ENCODE assay signal across 12 cellular contexts in the genomic region with DNA sequence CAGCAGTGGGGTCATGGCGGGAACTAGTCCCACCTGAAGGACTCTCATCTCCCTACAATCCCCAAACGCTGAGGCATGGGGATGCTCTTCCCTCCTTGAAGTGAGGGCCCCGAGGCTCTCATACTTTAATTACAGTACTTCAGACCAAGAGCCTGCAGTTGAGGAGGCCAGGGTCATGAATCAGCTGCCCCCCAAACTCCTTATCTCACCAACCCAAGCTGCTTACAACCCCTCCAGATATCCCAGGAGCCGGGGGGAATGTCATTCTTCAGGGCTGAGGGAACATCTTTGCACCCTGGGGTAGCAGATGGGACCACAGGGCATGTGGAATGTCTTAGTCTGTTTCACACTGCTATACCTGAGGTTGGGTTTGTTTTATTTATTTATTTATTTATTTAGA. TPM values are rescaled to one million over a fixed set of nuclear protein-coding genes. Genes with fewer than 3 reads are reported as not detected.
DNase-seq lines count a peak whose midpoint lies in the region; ATAC-seq, FAIRE-seq and TF ChIP-seq lines count a peak whose summit lies in the region.
"Had no signal": no experiment of that assay in that cellular context is flagged by ENCODE, and none has a peak within 500 bp of the region (broad histone marks: within the 10 kb centered on the region; RNA-seq: fewer than 3 reads in every experiment).

No MANE protein-coding gene starts in this region.

- H3K4me1 ChIP-seq in Loucy (ENCODE audit: insufficient read depth, low read length, poor library complexity, severe bottlenecking) = peaks cover 43% of the 10 kb centered on the region
- peaks cover 56% of the 10 kb centered on the region for H3K4me1 ChIP-seq in GM12878 (ENCODE audit: control insufficient read depth, insufficient read depth, low read length)

- H3K9me3 Mint-ChIP-seq in CD14-positive monocyte (peaks cover 0 to 3% (median 0%) of the 10 kb centered on the region in 7 donors), neural crest cell (no peaks in the 10 kb centered on the region), Calu3 (ENCODE audit: low read depth, unreplicated experiment) (no peaks in the 10 kb centered on the region)

- ATAC-seq in GM12878 (no peak), HG03565 (IDR thresholded peaks at IDR 0.05; ENCODE audit: unreplicated experiment) (no peak)
- ATAC-seq: CD8-positive, alpha-beta T cell had no signal

- no peaks in the 10 kb centered on the region for H3K27me3 ChIP-seq in Loucy (ENCODE audit: insufficient read depth, low read length, poor library complexity, severe bottlenecking)
- H3K27me3 ChIP-seq in GM12878 (replicated peaks in 1 of 2; ENCODE audit: control insufficient read depth in 2 of 2, insufficient read depth in 2 of 2, low read length in 1 of 2) = no peaks in the 10 kb centered on the region
- H3K27me3 ChIP-seq: SJSA1 had no signal

- H3K4me2 ChIP-seq in Loucy (ENCODE audit: low read depth, low read length, poor library complexity, severe bottlenecking) (peak overlapping the region; percentile 98), GM12878 (ENCODE audit: control insufficient read depth, insufficient read depth) (peak overlapping the region; percentile 73)

- no peak for FAIRE-seq in GM12878 (lab: Jason Lieb, UNC)
- FAIRE-seq: HTR-8/SVneo had no signal

- H3K4me3 Mint-ChIP-seq in CD14-positive monocyte (no peak overlapping the region), neural crest cell (peak overlapping the region; percentile 69), Calu3 (ENCODE audit: low read depth, unreplicated experiment) (no peak overlapping the region)
- H3K4me3 Mint-ChIP-seq: CD8-positive, alpha-beta T cell had no signal

- no peaks in the 10 kb centered on the region for H3F3A ChIP-seq in Loucy (ENCODE audit: low read depth)

- no peak for TF ChIP-seq CTCF in CD14-positive monocyte (IDR thresholded peaks at IDR 0.05)
- no peak for TF ChIP-seq CTCF in Loucy (conservative IDR thresholded peaks at IDR 0.05; ENCODE audit: low read length)
- no peak for TF ChIP-seq CTCF in GM12878 (IDR thresholded peaks at IDR 0.05 in 2 of 3, conservative IDR thresholded peaks at IDR 0.05 in 1 of 3; ENCODE audit: control insufficient read depth in 2 of 3, extremely low read depth in 1 of 3, insufficient read depth in 1 of 3, low read depth in 3 of 3, low read length in 3 of 3)
- TF ChIP-seq CTCF in neural crest cell (conservative IDR thresholded peaks at IDR 0.05) = no peak
- TF ChIP-seq CTCF in Calu3 (IDR thresholded peaks at IDR 0.05; ENCODE audit: unreplicated experiment) = no peak

- POLR2A ChIA-PET in GM12878 (lab: Charles Lee) = interaction anchor here (1.3 to 6.7 kb wide), 2 partner anchors 20 to 518 kb away, joined by 3 to 233 read pairs; a partner anchor contains a TSS

- in situ Hi-C loops in GM12878 (cut with MboI) = no loop called here

- no TSS peak for BruUV-seq in GM12878 (replicated peaks; lab: Mats Ljungman, UMichigan)
- no TSS peak for BruUV-seq in Calu3 (replicated peaks; lab: Mats Ljungman, UMichigan)

- intact Hi-C loops in CD14-positive monocyte (cut with micrococcal nuclease) (loop anchor here (2.0 to 10.0 kb wide), 3 partner anchors 23 to 559 kb away; a partner anchor contains a TSS), GM12878 (cut with micrococcal nuclease; ENCODE audit: unreplicated experiment) (loop anchor here (1.0 kb wide), 2 partner anchors 17 to 22 kb away; no protein-coding TSS in a partner anchor), Calu3 (cut with micrococcal nuclease; ENCODE audit: unreplicated experiment) (no loop called here)

- H4K20me1 ChIP-seq in Loucy (ENCODE audit: insufficient read depth, low read length, poor library complexity, severe bottlenecking) (peaks cover 30% of the 10 kb centered on the region), GM12878 (ENCODE audit: control insufficient read depth, insufficient read depth) (no peaks in the 10 kb centered on the region; the same call in 1 of the 2 replicates)

- no peak overlapping the region for H2AFZ ChIP-seq in Loucy (ENCODE audit: low read length)
- no peak overlapping the region for H2AFZ ChIP-seq in GM12878 (ENCODE audit: control insufficient read depth, low read depth, low read length)

- CTCF ChIA-PET in GM12878 (lab: Yijun Ruan, JAX) = interaction anchor here (0.7 to 11.9 kb wide), 5 partner anchors 20 to 747 kb away, joined by 3 to 196 read pairs (median 3); a partner anchor contains a TSS
- CTCF ChIA-PET in Calu3 (lab: Charles Lee) = no interaction called here

- H3K4me1 Mint-ChIP-seq in CD14-positive monocyte (peaks cover 78% of the 10 kb centered on the region), neural crest cell (peaks cover 54% of the 10 kb centered on the region), Calu3 (ENCODE audit: low read depth, unreplicated experiment) (peaks cover 57% of the 10 kb centered on the region)

- 83% methylated on average over 4 of the region's 4 CpGs for WGBS in GM12878 (ENCODE audit: insufficient coverage, insufficient replicate concordance, low lambda C conversion rate, missing lambda C conversion rate)

- RAD21 ChIA-PET in GM12878 (lab: Charles Lee; ENCODE audit: unreplicated experiment) = interaction anchor here (6.2 to 10.9 kb wide), 2 partner anchors 22 to 69 kb away, joined by 49 to 206 read pairs; a partner anchor contains a TSS

- TF ChIP-seq RAD21 in GM12878 (IDR thresholded peaks at IDR 0.05; ENCODE audit: insufficient read depth, low read depth, low read length) = no peak

- SMC1A ChIA-PET in GM12878 (lab: Charles Lee; ENCODE audit: uncharacterized antibody, unreplicated experiment) = interaction anchor here (0.8 to 6.4 kb wide), 3 partner anchors 22 to 38 kb away, joined by 4 to 124 read pairs (median 13); a partner anchor contains a TSS

- H3K9me3 ChIP-seq in Loucy (ENCODE audit: insufficient read depth, low read depth, low read length) (no peaks in the 10 kb centered on the region), GM12878 (replicated peaks; ENCODE audit: control insufficient read depth, insufficient read depth, low read length) (no peaks in the 10 kb centered on the region; the same call in 1 of the 3 replicates)
- H3K9me3 ChIP-seq: HAP-1, SJSA1 had no signal

- peaks cover 2 to 3% (median 2%) of the 10 kb centered on the region in 3 donors for H3K27me3 Mint-ChIP-seq in CD14-positive monocyte (ENCODE audit: low read depth in 3 of 3)
- H3K27me3 Mint-ChIP-seq in neural crest cell (ENCODE audit: low read depth) = no peaks in the 10 kb centered on the region
- no peaks in the 10 kb centered on the region for H3K27me3 Mint-ChIP-seq in Calu3 (ENCODE audit: unreplicated experiment)

- H3K36me3 ChIP-seq in Loucy (ENCODE audit: insufficient read depth, low read length) (no peaks in the 10 kb centered on the region), GM12878 (ENCODE audit: control insufficient read depth in 2 of 2, insufficient read depth in 2 of 2, low read length in 1 of 2) (no peaks in the 10 kb centered on the region)

- H3K9me2 ChIP-seq in Loucy (replicated peaks; ENCODE audit: low read depth, low read length) = no peaks in the 10 kb centered on the region

- TF ChIP-seq EP300 in GM12878 (IDR thresholded peaks at IDR 0.05; ENCODE audit: borderline replicate concordance in 1 of 2, control insufficient read depth in 1 of 2, low read depth in 2 of 2, low read length in 2 of 2) = no peak

- H3K79me2 ChIP-seq in Loucy (ENCODE audit: insufficient read depth, low read length) (peaks cover 51% of the 10 kb centered on the region), GM12878 (ENCODE audit: control insufficient read depth, insufficient read depth, low read length) (peaks cover 48% of the 10 kb centered on the region)

- TF ChIP-seq POLR2A in GM12878 (IDR thresholded peaks at IDR 0.05; ENCODE audit: low read depth, low read length) = no peak

- peak overlapping the region; percentile 55 for H3K4me3 ChIP-seq in Loucy (ENCODE audit: low read length, poor library complexity, severe bottlenecking)
- peak overlapping the region; percentile 36; the same call in 1 of the 2 replicates for H3K4me3 ChIP-seq in GM12878
- H3K4me3 ChIP-seq: HAP-1, SJSA1 had no signal

- peaks cover 21 to 25% of the 10 kb centered on the region in 2 donors for H3K36me3 Mint-ChIP-seq in CD14-positive monocyte
- H3K36me3 Mint-ChIP-seq in neural crest cell (ENCODE audit: low read depth) = peaks cover 5% of the 10 kb centered on the region
- peaks cover 58% of the 10 kb centered on the region for H3K36me3 Mint-ChIP-seq in Calu3 (ENCODE audit: insufficient read depth, unreplicated experiment)

- DNase-seq in CD14-positive monocyte (ENCODE audit: low spot score) (no peak), GM12878 (ENCODE audit: low read depth, low spot score) (no peak), neural crest cell (ENCODE audit: low read depth, low spot score) (no peak), Calu3 (no peak), NCI-H345 (lab: John Stamatoyannopoulos, UW) (no peak)
- DNase-seq: CD8-positive, alpha-beta T cell; NCI-H1092 treated with DMSO at 0.1 percent for 48 hours had no signal

- peak overlapping the region; percentile 92 for H3K27ac ChIP-seq in GM12878 (ENCODE audit: control insufficient read depth, insufficient read depth)
- H3K27ac ChIP-seq: SJSA1 had no signal

- peak overlapping the region in 4 of 7 donors; percentile 14 to 55 (median 38) for H3K27ac Mint-ChIP-seq in CD14-positive monocyte
- H3K27ac Mint-ChIP-seq in neural crest cell (ENCODE audit: unreplicated experiment) = no peak overlapping the region
- no peak overlapping the region for H3K27ac Mint-ChIP-seq in Calu3 (ENCODE audit: unreplicated experiment)
- H3K27ac Mint-ChIP-seq: CD8-positive, alpha-beta T cell had no signal

- H3K9ac ChIP-seq in Loucy (ENCODE audit: low read depth, low read length, poor library complexity, severe bottlenecking) (peak overlapping the region; percentile 55), GM12878 (ENCODE audit: control insufficient read depth, insufficient read depth, low read length) (peak overlapping the region; percentile 32; the same call in 1 of the 2 replicates)

RNA-seq across cellular contexts. Expression of a gene that starts 2.8 kb away (rescaled TPM):
- polyA plus RNA-seq in CD14-positive monocyte = 1 to 10 TPM; 7.3 to 7.4 TPM
- total RNA-seq in GM12878 (2013; cell fraction: nucleolus; rRNA removed) = 79.8 and 82.5 TPM in 2 replicates
- total RNA-seq in GM12878 (2014; rRNA removed) = 26.6 and 32.9 TPM in 2 replicates
- 8.4 and 12.4 TPM in 2 replicates for total RNA-seq in GM12878 (2014; rRNA removed; fragmentation: Illumina TruSeq; extraction: Trizol)
- 31.5 and 40.6 TPM in 2 replicates for total RNA-seq in GM12878 (2021)
- polyA plus RNA-seq in GM12878 (2011; ENCODE audit: low read depth) = 4.5 TPM
- polyA plus RNA-seq in GM12878 (2011; rRNA removed) = 6.0 and 10.3 TPM in 2 replicates
- 9.9 and 23.2 TPM in 2 replicates for polyA plus RNA-seq in GM12878 (2011; cell fraction: cytosol; rRNA removed)
- polyA plus RNA-seq in GM12878 (2011; cell fraction: nucleus; rRNA removed) = 159 and 187 TPM in 2 replicates
- 19.0 and 21.0 TPM in 2 replicates for polyA plus RNA-seq in GM12878 (2012)
- 2.4 and 7.3 TPM in 2 replicates for polyA plus RNA-seq in GM12878 (2014; fragmentation: Illumina TruSeq; extraction: Trizol)
- 1 to 10 TPM in 1 of 2 experiments, under 1 TPM in 1; 0.37 to 1.6 TPM for polyA plus RNA-seq in GM12878 (2014; fragmentation: Nextera tagmentation; extraction: Ambion mirVana)
- polyA plus RNA-seq in GM12878 (2014; rRNA removed) = 38.2 and 46.0 TPM in 2 replicates
- polyA plus RNA-seq in GM12878 (2016; fragmentation: Nextera tagmentation; extraction: Ambion mirVana) = 10 to 100 TPM; 22.6 to 27.1 TPM
- polyA minus RNA-seq in GM12878 (2011; rRNA and poly(A)+ RNA removed) = 7.5 and 13.8 TPM in 2 replicates
- polyA minus RNA-seq in GM12878 (2011; cell fraction: cytosol; rRNA and poly(A)+ RNA removed) = 7.4 and 9.0 TPM in 2 replicates
- 31.7 and 59.3 TPM in 2 replicates for polyA minus RNA-seq in GM12878 (2011; cell fraction: nucleus; rRNA and poly(A)+ RNA removed)
- total RNA-seq in neural crest cell = 57.7 and 62.7 TPM in 2 replicates
- 49.3 and 52.6 TPM in 2 replicates for total RNA-seq in Calu3 (2022)

RNA-seq across cellular contexts. Expression of a gene that starts 15.5 kb away (rescaled TPM):
- polyA plus RNA-seq in CD14-positive monocyte (10 to 100 TPM; 15.4 to 36.4 TPM), GM12878 (2011; rRNA removed) (2.2 and 5.4 TPM in 2 replicates), GM12878 (2014; fragmentation: Illumina TruSeq; extraction: Trizol) (1.1 and 6.7 TPM in 2 replicates), GM12878 (2014; fragmentation: Nextera tagmentation; extraction: Ambion mirVana) (1 to 10 TPM in 1 of 2 experiments, under 1 TPM in 1; 0.24 to 1.2 TPM), GM12878 (2014; rRNA removed) (32.0 and 42.9 TPM in 2 replicates), GM12878 (2016; fragmentation: Nextera tagmentation; extraction: Ambion mirVana) (1 to 10 TPM; 6.9 to 9.6 TPM)
- 20.1 and 20.4 TPM in 2 replicates for total RNA-seq in GM12878 (2013; cell fraction: nucleolus; rRNA removed)
- total RNA-seq in GM12878 (2014; rRNA removed) (18.1 and 21.6 TPM in 2 replicates), GM12878 (2014; rRNA removed; fragmentation: Illumina TruSeq; extraction: Trizol) (5.4 and 6.2 TPM in 2 replicates), GM12878 (2021) (49.5 and 53.5 TPM in 2 replicates), neural crest cell (36.1 and 37.1 TPM in 2 replicates), Calu3 (2022) (80.6 and 82.9 TPM in 2 replicates)
- 13.5 TPM for polyA plus RNA-seq in GM12878 (2011; ENCODE audit: low read depth)
- 16.9 and 21.7 TPM in 2 replicates for polyA plus RNA-seq in GM12878 (2011; cell fraction: cytosol; rRNA removed)
- 81.1 and 82.2 TPM in 2 replicates for polyA plus RNA-seq in GM12878 (2011; cell fraction: nucleus; rRNA removed)
- polyA plus RNA-seq in GM12878 (2012) = 34.1 and 38.3 TPM in 2 replicates
- polyA minus RNA-seq in GM12878 (2011; rRNA and poly(A)+ RNA removed) = 8.1 and 20.4 TPM in 2 replicates
- polyA minus RNA-seq in GM12878 (2011; cell fraction: cytosol; rRNA and poly(A)+ RNA removed) = 23.8 and 30.4 TPM in 2 replicates
- 12.5 and 29.9 TPM in 2 replicates for polyA minus RNA-seq in GM12878 (2011; cell fraction: nucleus; rRNA and poly(A)+ RNA removed)

RNA-seq across cellular contexts. Expression of a gene that starts 23.6 kb away (rescaled TPM):
- polyA plus RNA-seq in CD14-positive monocyte (10 to 100 TPM; 17.1 to 17.7 TPM), GM12878 (2011; rRNA removed) (9.5 and 11.0 TPM in 2 replicates), GM12878 (2014; fragmentation: Illumina TruSeq; extraction: Trizol) (4.4 and 4.6 TPM in 2 replicates), GM12878 (2014; fragmentation: Nextera tagmentation; extraction: Ambion mirVana) (1 to 10 TPM; 2.5 to 3.0 TPM), GM12878 (2014; rRNA removed) (6.2 and 7.6 TPM in 2 replicates), GM12878 (2016; fragmentation: Nextera tagmentation; extraction: Ambion mirVana) (10 to 100 TPM; 11.6 to 12.5 TPM)
- total RNA-seq in GM12878 (2013; cell fraction: nucleolus; rRNA removed) = 10.4 and 11.4 TPM in 2 replicates
- total RNA-seq in GM12878 (2014; rRNA removed) (8.2 and 8.6 TPM in 2 replicates), GM12878 (2014; rRNA removed; fragmentation: Illumina TruSeq; extraction: Trizol) (3.4 and 3.6 TPM in 2 replicates), GM12878 (2021) (4.8 and 5.2 TPM in 2 replicates), neural crest cell (5.0 and 6.1 TPM in 2 replicates), Calu3 (2022) (5.1 and 8.5 TPM in 2 replicates)
- 3.1 TPM for polyA plus RNA-seq in GM12878 (2011; ENCODE audit: low read depth)
- 6.3 and 6.4 TPM in 2 replicates for polyA plus RNA-seq in GM12878 (2011; cell fraction: cytosol; rRNA removed)
- 3.7 and 5.9 TPM in 2 replicates for polyA plus RNA-seq in GM12878 (2011; cell fraction: nucleus; rRNA removed)
- polyA plus RNA-seq in GM12878 (2012) = 7.7 and 8.3 TPM in 2 replicates
- polyA minus RNA-seq in GM12878 (2011; rRNA and poly(A)+ RNA removed) = 7.6 and 10.9 TPM in 2 replicates
- polyA minus RNA-seq in GM12878 (2011; cell fraction: cytosol; rRNA and poly(A)+ RNA removed) = 1.7 and 3.6 TPM in 2 replicates
- 6.4 and 11.9 TPM in 2 replicates for polyA minus RNA-seq in GM12878 (2011; cell fraction: nucleus; rRNA and poly(A)+ RNA removed)

RNA-seq across cellular contexts. Expression of a gene that starts 26.0 kb away (rescaled TPM):
- polyA plus RNA-seq in CD14-positive monocyte = 1 to 10 TPM; 2.1 to 2.9 TPM
- 30.8 and 36.5 TPM in 2 replicates for total RNA-seq in GM12878 (2013; cell fraction: nucleolus; rRNA removed)
- 8.4 and 11.5 TPM in 2 replicates for total RNA-seq in GM12878 (2014; rRNA removed)
- 9.6 and 10.7 TPM in 2 replicates for total RNA-seq in GM12878 (2014; rRNA removed; fragmentation: Illumina TruSeq; extraction: Trizol)
- total RNA-seq in GM12878 (2021) = 15.3 and 19.6 TPM in 2 replicates
- polyA plus RNA-seq in GM12878 (2011; ENCODE audit: low read depth) = 5.1 TPM
- polyA plus RNA-seq in GM12878 (2011; rRNA removed) = 5.8 and 7.3 TPM in 2 replicates
- polyA plus RNA-seq in GM12878 (2011; cell fraction: cytosol; rRNA removed) = 9.3 and 9.6 TPM in 2 replicates
- polyA plus RNA-seq in GM12878 (2011; cell fraction: nucleus; rRNA removed) = 17.5 and 21.5 TPM in 2 replicates
- 9.4 and 9.8 TPM in 2 replicates for polyA plus RNA-seq in GM12878 (2012)
- polyA plus RNA-seq in GM12878 (2014; fragmentation: Illumina TruSeq; extraction: Trizol) = 9.0 and 15.1 TPM in 2 replicates
- 1 to 10 TPM; 1.1 to 2.4 TPM for polyA plus RNA-seq in GM12878 (2014; fragmentation: Nextera tagmentation; extraction: Ambion mirVana)
- polyA plus RNA-seq in GM12878 (2014; rRNA removed) = 11.6 and 13.8 TPM in 2 replicates
- polyA plus RNA-seq in GM12878 (2016; fragmentation: Nextera tagmentation; extraction: Ambion mirVana) = 10 to 100 TPM; 10.3 to 11.5 TPM
- polyA minus RNA-seq in GM12878 (2011; rRNA and poly(A)+ RNA removed) = 12.7 and 18.9 TPM in 2 replicates
- polyA minus RNA-seq in GM12878 (2011; cell fraction: cytosol; rRNA and poly(A)+ RNA removed) = 6.4 and 8.2 TPM in 2 replicates
- 13.8 and 23.8 TPM in 2 replicates for polyA minus RNA-seq in GM12878 (2011; cell fraction: nucleus; rRNA and poly(A)+ RNA removed)
- 13.0 and 15.9 TPM in 2 replicates for total RNA-seq in neural crest cell
- total RNA-seq in Calu3 (2022) = 34.9 and 38.2 TPM in 2 replicates

RNA-seq across cellular contexts. Expression of a gene that starts 41.5 kb away (rescaled TPM):
- 10 to 100 TPM; 30.6 to 36.3 TPM for polyA plus RNA-seq in CD14-positive monocyte
- 8.6 and 8.8 TPM in 2 replicates for total RNA-seq in GM12878 (2013; cell fraction: nucleolus; rRNA removed)
- 0.76 and 1.6 TPM in 2 replicates for total RNA-seq in GM12878 (2014; rRNA removed)
- total RNA-seq in GM12878 (2014; rRNA removed; fragmentation: Illumina TruSeq; extraction: Trizol) = 0.14 TPM in 1 of 2 replicates, not detected in the other
- 0.56 and 1.1 TPM in 2 replicates for total RNA-seq in GM12878 (2021)
- polyA plus RNA-seq in GM12878 (2011; ENCODE audit: low read depth) = 0.62 TPM
- polyA plus RNA-seq in GM12878 (2011; rRNA removed) = 0.43 and 0.75 TPM in 2 replicates
- 2.9 and 3.1 TPM in 2 replicates for polyA plus RNA-seq in GM12878 (2011; cell fraction: cytosol; rRNA removed)
- 4.4 TPM in 2 replicates for polyA plus RNA-seq in GM12878 (2011; cell fraction: nucleus; rRNA removed)
- polyA plus RNA-seq in GM12878 (2012) = 1.8 and 2.4 TPM in 2 replicates
- polyA plus RNA-seq in GM12878 (2014; fragmentation: Illumina TruSeq; extraction: Trizol) = 0.18 TPM in 1 of 2 replicates, not detected in the other
- polyA plus RNA-seq in GM12878 (2014; fragmentation: Nextera tagmentation; extraction: Ambion mirVana) = not detected
- polyA plus RNA-seq in GM12878 (2014; rRNA removed) = 0.74 and 1.3 TPM in 2 replicates
- polyA plus RNA-seq in GM12878 (2016; fragmentation: Nextera tagmentation; extraction: Ambion mirVana) = under 1 TPM; 0.14 to 0.32 TPM
- 2.0 and 3.3 TPM in 2 replicates for polyA minus RNA-seq in GM12878 (2011; rRNA and poly(A)+ RNA removed)
- 1.7 TPM in 1 of 2 replicates, not detected in the other for polyA minus RNA-seq in GM12878 (2011; cell fraction: cytosol; rRNA and poly(A)+ RNA removed)
- 0.97 and 1.1 TPM in 2 replicates for polyA minus RNA-seq in GM12878 (2011; cell fraction: nucleus; rRNA and poly(A)+ RNA removed)
- total RNA-seq in neural crest cell = 1.7 and 2.0 TPM in 2 replicates
- 40.3 and 49.4 TPM in 2 replicates for total RNA-seq in Calu3 (2022)

Comparison
In these comparisons a context has a peak if more than half of its experiments do, and no peak if none do; other contexts are left out.
1. H3K27ac Mint-ChIP-seq: peak in CD14-positive monocyte (4 of 7); none in neural crest cell (single experiment) and Calu3 (single experiment).